In the genomic region with DNA sequence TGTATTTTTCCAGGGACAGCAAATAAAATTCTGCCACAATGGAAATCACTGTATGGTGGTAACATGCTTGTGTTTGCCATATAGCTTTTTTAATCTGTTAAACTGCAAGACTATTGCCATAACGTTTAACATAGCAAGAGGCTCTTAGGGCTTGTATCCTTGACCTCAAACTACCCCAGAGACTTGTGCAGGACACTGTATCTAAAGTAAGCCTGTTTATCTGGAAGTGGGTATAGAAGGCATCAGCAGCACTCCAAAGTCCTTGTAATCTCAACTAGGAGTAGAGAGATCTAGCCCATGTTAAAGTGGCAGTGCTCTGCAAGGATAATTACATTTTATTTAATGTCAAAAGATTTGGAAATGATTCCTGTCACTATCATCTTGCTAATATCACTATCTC, we compare ENCODE assay signal across 28 cellular contexts.
"Had no signal": no experiment of that assay in that cellular context is flagged by ENCODE, and none has a peak within 500 bp of the region (broad histone marks: within the 10 kb centered on the region; RNA-seq: fewer than 3 reads in every experiment).

No MANE protein-coding gene starts in this region.

- DNase-seq: naive thymus-derived CD4-positive, alpha-beta T cell; natural killer cell; occipital lobe; ovary; posterior cingulate gyrus; right cardiac atrium; right lobe of liver; sigmoid colon; small intestine; stimulated activated CD4-positive, alpha-beta T cell treated with anti-CD3 and anti-CD28 coated beads, Interleukin-15, amount 100 ng/mL, for 24 hours; stimulated activated CD4-positive, alpha-beta T cell treated with anti-CD3 and anti-CD28 coated beads, Interleukin-2, amount 100 ng/mL, for 24 hours; stimulated activated CD4-positive, alpha-beta T cell treated with anti-CD3 and anti-CD28 coated beads, Interleukin-2, amount 100 ng/mL, for 48 hours; stimulated activated CD4-positive, alpha-beta T cell treated with anti-CD3 and anti-CD28 coated beads, Interleukin-4, amount 100 ng/mL, for 24 hours; stimulated activated naive B cell treated with anti-CD40 and anti-IgM and Interleukin-4, amounts not matched to agents 10 μg/mL and 1 μg/mL and 100 μg/mL, for 72 hours; stimulated activated naive CD4-positive, alpha-beta T cell treated with Interleukin-2 at 50 U/mL for 16 hours; stomach; thyroid gland; transverse colon; upper lobe of right lung; uterus had no signal

- H3K4me1 ChIP-seq: neural progenitor cell, parathyroid adenoma, prostate gland, right lobe of liver, sigmoid colon, stomach, thyroid gland, transverse colon, upper lobe of right lung, uterus had no signal

- H3K9me3 Mint-ChIP-seq: neural progenitor cell, type B pancreatic cell had no signal

- H3K36me3 ChIP-seq: neural progenitor cell, ovary, prostate gland, right lobe of liver, sigmoid colon, stomach, thoracic aorta, thyroid gland, transverse colon, upper lobe of right lung, uterus had no signal

- H3K9me3 ChIP-seq: ovary, prostate gland, right lobe of liver, sigmoid colon, stomach, thoracic aorta, thyroid gland, transverse colon, upper lobe of right lung, uterus had no signal

- H3K27ac ChIP-seq: neural progenitor cell, ovary, parathyroid adenoma, prostate gland, right lobe of liver, sigmoid colon, stomach, thoracic aorta, thyroid gland, transverse colon, upper lobe of right lung, uterus had no signal

- H3K27me3 ChIP-seq: neural progenitor cell, ovary, right lobe of liver, sigmoid colon, stomach, thyroid gland, transverse colon, upper lobe of right lung, uterus had no signal

- H3K4me1 Mint-ChIP-seq: naive thymus-derived CD4-positive, alpha-beta T cell; natural killer cell; nephron; stimulated activated effector memory CD8-positive, alpha-beta T cell treated with anti-CD3 and anti-CD28 coated beads, Interleukin-12 subunit alpha, Interleukin-12 subunit beta, amount 100 ng/mL, for 72 hours; stimulated activated naive B cell treated with anti-CD40 and anti-IgM and Interleukin-4, amounts not matched to agents 10 μg/mL and 1 μg/mL and 100 μg/mL, for 72 hours had no signal

- H3K27ac Mint-ChIP-seq: naive thymus-derived CD4-positive, alpha-beta T cell; natural killer cell; nephron; neural progenitor cell; stimulated activated effector memory CD8-positive, alpha-beta T cell treated with anti-CD3 and anti-CD28 coated beads, Interleukin-12 subunit alpha, Interleukin-12 subunit beta, amount 100 ng/mL, for 72 hours; stimulated activated naive B cell treated with anti-CD40 and anti-IgM and Interleukin-4, amounts not matched to agents 10 μg/mL and 1 μg/mL and 100 μg/mL, for 72 hours; stimulated activated naive CD8-positive, alpha-beta T cell treated with anti-CD3 and anti-CD28 coated beads, Interleukin-15, Interleukin-2, amounts not matched to agents 100 ng/mL and 50 ng/mL, for 24 hours; type B pancreatic cell had no signal

- H3K4me3 ChIP-seq: neural progenitor cell, ovary, prostate gland, right lobe of liver, sigmoid colon, stomach, thoracic aorta, thyroid gland, transverse colon, upper lobe of right lung, uterus had no signal

- H3K27me3 Mint-ChIP-seq: naive thymus-derived CD4-positive, alpha-beta T cell; stimulated activated naive B cell treated with anti-CD40 and anti-IgM and Interleukin-4, amounts not matched to agents 10 μg/mL and 1 μg/mL and 100 μg/mL, for 72 hours; stimulated activated naive CD8-positive, alpha-beta T cell treated with anti-CD3 and anti-CD28 coated beads, Interleukin-15, Interleukin-2, amounts not matched to agents 100 ng/mL and 50 ng/mL, for 24 hours; type B pancreatic cell had no signal

- H3K36me3 Mint-ChIP-seq: neural progenitor cell; stimulated activated effector memory CD8-positive, alpha-beta T cell treated with anti-CD3 and anti-CD28 coated beads, Interleukin-12 subunit alpha, Interleukin-12 subunit beta, amount 100 ng/mL, for 72 hours; type B pancreatic cell had no signal

- H3K4me3 Mint-ChIP-seq: naive thymus-derived CD4-positive, alpha-beta T cell; natural killer cell; nephron; neural progenitor cell; stimulated activated effector memory CD8-positive, alpha-beta T cell treated with anti-CD3 and anti-CD28 coated beads, Interleukin-12 subunit alpha, Interleukin-12 subunit beta, amount 100 ng/mL, for 72 hours; stimulated activated naive B cell treated with anti-CD40 and anti-IgM and Interleukin-4, amounts not matched to agents 10 μg/mL and 1 μg/mL and 100 μg/mL, for 72 hours; stimulated activated naive CD8-positive, alpha-beta T cell treated with anti-CD3 and anti-CD28 coated beads, Interleukin-15, Interleukin-2, amounts not matched to agents 100 ng/mL and 50 ng/mL, for 24 hours; type B pancreatic cell had no signal

- FAIRE-seq: small intestine had no signal

- ATAC-seq: naive thymus-derived CD4-positive, alpha-beta T cell; natural killer cell; right cardiac atrium; right lobe of liver; stimulated activated effector memory CD8-positive, alpha-beta T cell treated with anti-CD3 and anti-CD28 coated beads, Interleukin-12 subunit alpha, Interleukin-12 subunit beta, amount 100 ng/mL, for 72 hours; stimulated activated naive B cell treated with anti-CD40 and anti-IgM and Interleukin-4, amounts not matched to agents 10 μg/mL and 1 μg/mL and 100 μg/mL, for 72 hours; upper lobe of right lung had no signal
